In the genomic region with DNA sequence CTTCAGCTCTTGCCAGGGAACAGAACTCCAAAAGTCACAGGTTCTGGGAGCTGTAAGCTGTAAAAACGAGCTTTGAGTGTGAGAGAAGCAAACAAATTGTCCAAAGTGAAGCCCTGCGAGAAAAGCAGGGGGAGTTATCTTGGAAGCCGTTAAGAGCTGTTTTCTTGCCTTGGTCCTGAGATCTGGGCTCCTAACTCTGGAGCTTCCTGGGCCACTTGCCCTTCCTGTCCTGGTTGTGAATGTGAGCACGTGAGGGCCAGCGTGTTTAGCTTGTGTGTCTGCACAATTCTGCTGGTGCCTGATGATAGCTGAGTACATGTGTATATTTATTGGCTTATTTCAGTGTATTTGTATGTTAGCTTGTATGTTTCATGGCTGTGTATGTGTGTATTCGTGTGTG, we compare ENCODE assay signal across 17 cellular contexts. TPM values are rescaled to one million over a fixed set of nuclear protein-coding genes. Genes with fewer than 3 reads are reported as not detected.
A peak's percentile ranks its signal among the peaks of the same experiment; 100 is the strongest.
DNase-seq lines count a peak whose midpoint lies in the region; ATAC-seq, FAIRE-seq and TF ChIP-seq lines count a peak whose summit lies in the region.
"Had no signal": no experiment of that assay in that cellular context is flagged by ENCODE, and none has a peak within 500 bp of the region (broad histone marks: within the 10 kb centered on the region; RNA-seq: fewer than 3 reads in every experiment).

No MANE protein-coding gene starts in this region.

- H3K27ac ChIP-seq in heart right ventricle (peak overlapping the region in 7 of 10 donors; percentile 21 to 65 (median 54)), rectal smooth muscle tissue (ENCODE audit: low read depth, low read length) (peak overlapping the region; percentile 53)

- no peak overlapping the region for H3K4me3 ChIP-seq in heart right ventricle
- H3K4me3 ChIP-seq in rectal smooth muscle tissue (ENCODE audit: low read length): no peak overlapping the region

- ATAC-seq in heart right ventricle (no peak), Right ventricle myocardium superior (ENCODE audit: poor library complexity) (no peak), GM19452 (IDR thresholded peaks at IDR 0.05; ENCODE audit: unreplicated experiment) (no peak)

- H3K4me1 ChIP-seq in heart right ventricle (peaks cover 16 to 53% (median 38%) of the 10 kb centered on the region in 9 donors), rectal smooth muscle tissue (ENCODE audit: control insufficient read depth, insufficient read depth, low read length) (peaks cover 14% of the 10 kb centered on the region)

- DNase-seq in heart right ventricle (no peak), Right ventricle myocardium superior (no peak), islet precursor cell (peak; percentile 75), D721Med (ENCODE audit: insufficient read length, low spot score) (no peak), KG1 (lab: John Stamatoyannopoulos, UW) (no peak)
- DNase-seq in stimulated activated CD4-positive, alpha-beta T cell treated with anti-CD3 and anti-CD28 coated beads, Interleukin-4, amount 100 ng/mL, for 24 hours: no peak
- DNase-seq: activated CD4-positive, alpha-beta T cell treated with anti-CD3 and anti-CD28 coated beads, Interleukin-2, amount 10 ng/mL, durations not matched to agents 7 days and 5 days; activated T-cell treated with anti-CD3 and anti-CD28 coated beads, Interleukin-2, amount 50 U/mL, for 24 hours; glutamatergic neuron; naive B cell; NCI-H1417; NK-92 treated with Interleukin-12 subunit alpha and Interleukin-12 subunit beta, amount 100 ng/mL, for 24 hours; substantia nigra had no signal

- WGBS in heart right ventricle, 2 donors: 40 to 44% methylated on average over 6 of the region's 6 CpGs

- no peaks in the 10 kb centered on the region for H3K9me3 ChIP-seq in heart right ventricle

- no peak for TF ChIP-seq CTCF in heart right ventricle (IDR thresholded peaks at IDR 0.05)
- TF ChIP-seq CTCF in D721Med (IDR thresholded peaks at IDR 0.05; ENCODE audit: insufficient read depth, missing control alignments): no peak

- peaks cover 0 to 8% (median 0%) of the 10 kb centered on the region in 7 donors for H3K27me3 ChIP-seq in heart right ventricle
- no peaks in the 10 kb centered on the region for H3K27me3 ChIP-seq in rectal smooth muscle tissue (ENCODE audit: control insufficient read depth, insufficient read depth, low read length)

- no peak for FAIRE-seq in D721Med (lab: Jason Lieb, UNC)
- FAIRE-seq: A204.1, endothelial cell of umbilical vein had no signal

- intact Hi-C loops in heart right ventricle (cut with DNase I): loop anchor here in 5 of 10 donors (5.0 to 10.0 kb wide), 5 partner anchors 53 to 233 kb away; no protein-coding TSS in a partner anchor
- intact Hi-C loops in Right ventricle myocardium superior (cut with DNase I): loop anchor here (5.0 to 10.0 kb wide), 2 partner anchors 137 to 300 kb away; no protein-coding TSS in a partner anchor

- H3K36me3 ChIP-seq in heart right ventricle (peaks cover 0 to 11% (median 0%) of the 10 kb centered on the region in 9 donors), rectal smooth muscle tissue (ENCODE audit: control insufficient read depth, insufficient read depth, low read length) (no peaks in the 10 kb centered on the region)

- no peak overlapping the region for H3K9ac ChIP-seq in rectal smooth muscle tissue (ENCODE audit: low read length)

RNA-seq across cellular contexts. Expression of gene DAB2IP, which starts 40.5 kb away (rescaled TPM):
- total RNA-seq in heart right ventricle: 10 to 100 TPM; 48.1 to 71.1 (median 56.5) TPM
- 10 to 100 TPM; 18.1 to 36.5 TPM for polyA plus RNA-seq in heart right ventricle
- 44.7 TPM for total RNA-seq in Right ventricle myocardium superior
- total RNA-seq: activated CD4-positive, alpha-beta T cell treated with anti-CD3 and anti-CD28 coated beads, Interleukin-2, amount 10 ng/mL, durations not matched to agents 7 days and 5 days had no signal
